ENCODE assay signal across 8 cellular contexts in genomic region chrX:45515262-45516215, GRCh38.
DNase-seq lines count a peak whose midpoint lies in the region; ATAC-seq and TF ChIP-seq lines count a peak whose summit lies in the region.

No MANE protein-coding gene starts in this region.

- H3K27ac Mint-ChIP-seq in activated naive CD8-positive, alpha-beta T cell treated with anti-CD3 and anti-CD28 coated beads for 36 hours, result peak overlapping the region; percentile 12

- ATAC-seq in Panc1 (peak; percentile 88), HG02642 (IDR thresholded peaks at IDR 0.05; ENCODE audit: poor library complexity, unreplicated experiment) (no peak), HG02870 (IDR thresholded peaks at IDR 0.05; ENCODE audit: unreplicated experiment) (no peak)

- H3K36me3 ChIP-seq in Panc1 (ENCODE audit: control insufficient read depth, insufficient read depth, low read length) (no peaks in the 10 kb centered on the region), cardiac muscle cell (no peaks in the 10 kb centered on the region)

- no peaks in the 10 kb centered on the region for H3K36me3 Mint-ChIP-seq in activated naive CD8-positive, alpha-beta T cell treated with anti-CD3 and anti-CD28 coated beads for 36 hours

- in situ Hi-C loops in Panc1 (cut with HindIII; ENCODE audit: low pct_unique_long_range_greater_than_20kb, low sequenced_read_pairs), result no loop called here

- CTCF ChIA-PET in Panc1 (lab: Charles Lee), result interaction anchor here (1.0 kb wide), 1 partner anchor 861 kb away, joined by 3 read pairs; no protein-coding TSS in a partner anchor

- intact Hi-C loops in Panc1 (cut with micrococcal nuclease; ENCODE audit: unreplicated experiment), result loop anchor here (5.0 to 10.0 kb wide), 2 partner anchors 232 to 889 kb away; no protein-coding TSS in a partner anchor

- H3K27ac ChIP-seq in Panc1 (ENCODE audit: low read length) (peak overlapping the region; percentile 59; the same call in 1 of the 2 replicates), cardiac muscle cell (no peak overlapping the region)

- H3K9me3 ChIP-seq in Panc1 (ENCODE audit: control insufficient read depth, insufficient read depth, low read depth, low read length) (no peaks in the 10 kb centered on the region), cardiac muscle cell (ENCODE audit: low read depth) (no peaks in the 10 kb centered on the region)

- H3K9me3 Mint-ChIP-seq in activated naive CD8-positive, alpha-beta T cell treated with anti-CD3 and anti-CD28 coated beads for 36 hours, result no peaks in the 10 kb centered on the region

- peaks cover 7% of the 10 kb centered on the region for H3K4me1 ChIP-seq in Panc1 (ENCODE audit: control insufficient read depth, insufficient read depth, low read length)
- no peaks in the 10 kb centered on the region for H3K4me1 ChIP-seq in cardiac muscle cell (ENCODE audit: low read depth)

- POLR2A ChIA-PET in Panc1 (lab: Charles Lee), result no interaction called here

- H3K27me3 ChIP-seq in Panc1 (ENCODE audit: control insufficient read depth, insufficient read depth, low read length), result no peaks in the 10 kb centered on the region
- no peaks in the 10 kb centered on the region for H3K27me3 ChIP-seq in cardiac muscle cell

- DNase-seq in AG09309 (ENCODE audit: low read depth), result peak; percentile 93
- peak; percentile 96 for DNase-seq in H4 (ENCODE audit: low spot score)
- peak; percentile 80 for DNase-seq in Panc1 (ENCODE audit: low read depth, low spot score)
- peak; percentile 7 for DNase-seq in activated naive CD8-positive, alpha-beta T cell treated with anti-CD3 and anti-CD28 coated beads for 36 hours
- DNase-seq in cardiac muscle cell (ENCODE audit: low read depth in 1 of 2, low spot score in 1 of 2), result peak; percentile 26 to 87
- peak; percentile 58 for DNase-seq in retinal pigment epithelial cell (ENCODE audit: low read depth)

- TF ChIP-seq CTCF in AG09309 (IDR thresholded peaks at IDR 0.05; ENCODE audit: control insufficient read depth, insufficient read depth, low read depth, low read length, missing control alignments), result peak; percentile 80
- peak; percentile 82 for TF ChIP-seq CTCF in Panc1 (IDR thresholded peaks at IDR 0.05)
- TF ChIP-seq CTCF in cardiac muscle cell (IDR thresholded peaks at IDR 0.05; ENCODE audit: low read depth, low read length), result peak; percentile 67
- peak; percentile 69 for TF ChIP-seq CTCF in retinal pigment epithelial cell (conservative IDR thresholded peaks at IDR 0.05; ENCODE audit: low read depth, low read length)

- H3K4me3 Mint-ChIP-seq in activated naive CD8-positive, alpha-beta T cell treated with anti-CD3 and anti-CD28 coated beads for 36 hours, result no peak overlapping the region

- no TSS peak for BruUV-seq in Panc1 (replicated peaks; lab: Mats Ljungman, UMichigan)

- peaks cover 11% of the 10 kb centered on the region for H3K4me1 Mint-ChIP-seq in activated naive CD8-positive, alpha-beta T cell treated with anti-CD3 and anti-CD28 coated beads for 36 hours

- H3K4me3 ChIP-seq in AG09309 (ENCODE audit: control insufficient read depth, low read depth, low read length) (no peak overlapping the region), Panc1 (ENCODE audit: low read depth in 2 of 2, low read length in 2 of 2) (peak overlapping the region in 1 of 2 experiments; percentile 48; a peak in 2 of 4 replicates), cardiac muscle cell (no peak overlapping the region), retinal pigment epithelial cell (ENCODE audit: low read length) (no peak overlapping the region)

- H3K27me3 Mint-ChIP-seq in activated naive CD8-positive, alpha-beta T cell treated with anti-CD3 and anti-CD28 coated beads for 36 hours, result no peaks in the 10 kb centered on the region

Comparison
In these comparisons a context has a peak if more than half of its experiments do, and no peak if none do; other contexts are left out.
1. DNase-seq: peak in every context shown above with its lines; median percentile 96 in H4; 93 in AG09309; 80 in Panc1; 58 in retinal pigment epithelial cell; 56 in cardiac muscle cell; 7 in activated naive CD8-positive, alpha-beta T cell treated with anti-CD3 and anti-CD28 coated beads for 36 hours.